In the genomic region with DNA sequence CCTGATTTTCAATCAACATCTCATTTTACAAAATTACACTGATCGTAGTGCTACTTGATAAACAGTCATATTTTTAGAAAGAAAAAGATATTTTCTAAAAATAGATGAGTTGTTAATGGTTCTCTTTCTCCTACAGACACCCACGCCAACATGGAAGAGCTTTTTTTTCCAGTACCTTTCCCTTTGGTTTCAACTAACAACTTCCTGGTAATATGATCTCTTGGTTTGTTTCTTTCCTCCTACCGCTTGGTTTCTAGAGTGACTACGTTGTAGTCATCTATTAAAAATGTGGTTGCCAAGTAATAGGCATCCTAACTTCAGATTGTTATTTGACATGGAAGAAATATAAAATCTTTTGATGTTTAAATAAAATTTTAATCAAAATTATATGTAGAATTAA, we compare ENCODE assay signal across 11 cellular contexts.
DNase-seq lines count a peak whose midpoint lies in the region; ATAC-seq and TF ChIP-seq lines count a peak whose summit lies in the region.
"Had no signal": no experiment of that assay in that cellular context is flagged by ENCODE, and none has a peak within 500 bp of the region (broad histone marks: within the 10 kb centered on the region; RNA-seq: fewer than 3 reads in every experiment).

No MANE protein-coding gene starts in this region.

- TF ChIP-seq CTCF in SK-N-SH (IDR thresholded peaks at IDR 0.05) (no peak), fibroblast of villous mesenchyme (IDR thresholded peaks at IDR 0.05; ENCODE audit: insufficient read depth, low read depth, low read length) (no peak)

- H2AFZ ChIP-seq in SK-N-SH (ENCODE audit: low read depth), result peak overlapping the region; percentile 69; the same call in 1 of the 2 replicates

- DNase-seq in NCI-H510A treated with DMSO at 0.1 percent for 48 hours (lab: John Stamatoyannopoulos, UW), result peak; percentile 24
- DNase-seq in NCI-H510A (lab: John Stamatoyannopoulos, UW), result no peak
- DNase-seq in SK-N-SH, result no peak
- DNase-seq in fibroblast of villous mesenchyme (ENCODE audit: low read depth), result peak; percentile 40
- peak; percentile 58 for DNase-seq in stromal cell of bone marrow (ENCODE audit: low read depth)
- DNase-seq in NCI-H1105 treated with DMSO at 0.1 percent for 48 hours (lab: John Stamatoyannopoulos, UW), result no peak
- DNase-seq in activated naive CD4-positive, alpha-beta T cell treated with anti-CD3 and anti-CD28 coated beads, Interleukin-2, amount 50 U/mL, for 72 hours (ENCODE audit: low spot score in 2 of 2), result no peak
- DNase-seq: NCI-H187, right cardiac atrium had no signal

- no peaks in the 10 kb centered on the region for H3K79me2 ChIP-seq in SK-N-SH (ENCODE audit: insufficient read depth)

- WGBS in SK-N-SH (ENCODE audit: low lambda C conversion rate), result 27% methylated on average over 4 of the region's 4 CpGs

- no peak overlapping the region for H3K4me3 ChIP-seq in SK-N-SH (ENCODE audit: low read depth in 2 of 2, low read length in 1 of 2)
- no peak overlapping the region for H3K4me3 ChIP-seq in fibroblast of villous mesenchyme (ENCODE audit: low read depth, low read length)
- H3K4me3 ChIP-seq: A549 had no signal

- H3K4me1 ChIP-seq in SK-N-SH (ENCODE audit: control insufficient read depth in 1 of 2, insufficient read depth in 2 of 2, low read depth in 1 of 2, low read length in 1 of 2), result peaks cover 0 to 5% of the 10 kb centered on the region in 2 experiments
- H3K4me1 ChIP-seq: A549 had no signal

- peaks cover 11% of the 10 kb centered on the region in 2 donors for H3K9me3 Mint-ChIP-seq in activated naive CD4-positive, alpha-beta T cell treated with anti-CD3 and anti-CD28 coated beads, Interleukin-2, amount 50 U/mL, for 72 hours

- peak overlapping the region; percentile 21; the same call in 1 of the 2 replicates for H3K4me2 ChIP-seq in SK-N-SH
- H3K4me2 ChIP-seq: A549 had no signal

- POLR2A ChIA-PET in SK-N-SH (lab: Yijun Ruan, JAX), result no interaction called here

- H3K27ac Mint-ChIP-seq in activated naive CD4-positive, alpha-beta T cell treated with anti-CD3 and anti-CD28 coated beads, Interleukin-2, amount 50 U/mL, for 72 hours, result no peak overlapping the region

- H3K9me2 ChIP-seq in SK-N-SH, result no peaks in the 10 kb centered on the region

- no peak for TF ChIP-seq RAD21 in SK-N-SH (IDR thresholded peaks at IDR 0.05; ENCODE audit: low read length)

- peak overlapping the region in 1 of 2 experiments; percentile 87; a peak in 3 of 4 replicates for H3K27ac ChIP-seq in SK-N-SH (ENCODE audit: low read depth in 2 of 2, low read length in 1 of 2)
- H3K27ac ChIP-seq: A549 had no signal

- H4K20me1 ChIP-seq in SK-N-SH (ENCODE audit: insufficient read depth), result no peaks in the 10 kb centered on the region

- peaks cover 0 to 5% of the 10 kb centered on the region in 2 donors for H3K36me3 Mint-ChIP-seq in activated naive CD4-positive, alpha-beta T cell treated with anti-CD3 and anti-CD28 coated beads, Interleukin-2, amount 50 U/mL, for 72 hours

- H3K9me3 ChIP-seq in SK-N-SH, result peaks cover 14% of the 10 kb centered on the region

- peak in 1 of 2 experiments; percentile 33; a peak in 1 of 4 replicates for TF ChIP-seq EP300 in SK-N-SH (IDR thresholded peaks at IDR 0.05; ENCODE audit: borderline replicate concordance in 1 of 2, low read depth in 1 of 2, low read length in 1 of 2)

- CTCF ChIA-PET in SK-N-SH (lab: Yijun Ruan, JAX), result interaction anchor here (0.8 kb wide), 1 partner anchor 401 kb away, joined by 3 read pairs; no protein-coding TSS in a partner anchor

- ATAC-seq in HG02973 (IDR thresholded peaks at IDR 0.05; ENCODE audit: unreplicated experiment), result no peak
- ATAC-seq in activated naive CD4-positive, alpha-beta T cell treated with anti-CD3 and anti-CD28 coated beads, Interleukin-2, amount 50 U/mL, for 72 hours, result no peak

- peak overlapping the region; percentile 56; the same call in 1 of the 2 replicates for H3K9ac ChIP-seq in SK-N-SH

- no peaks in the 10 kb centered on the region for H3K27me3 ChIP-seq in SK-N-SH (ENCODE audit: insufficient read depth)

- H3F3A ChIP-seq in SK-N-SH (replicated peaks; ENCODE audit: insufficient read depth), result no peaks in the 10 kb centered on the region

- H3K36me3 ChIP-seq in SK-N-SH (replicated peaks in 1 of 2; ENCODE audit: control insufficient read depth in 1 of 2, insufficient read depth in 2 of 2, low read length in 1 of 2), result no peaks in the 10 kb centered on the region

TF ChIP-seq in SK-N-SH, 30 proteins besides CTCF, POLR2A, EP300 and RAD21 (continues in another document):
- peak; percentile 81 for TF ChIP-seq ELF1 (IDR thresholded peaks at IDR 0.05)
- TF ChIP-seq, protein P1, sequence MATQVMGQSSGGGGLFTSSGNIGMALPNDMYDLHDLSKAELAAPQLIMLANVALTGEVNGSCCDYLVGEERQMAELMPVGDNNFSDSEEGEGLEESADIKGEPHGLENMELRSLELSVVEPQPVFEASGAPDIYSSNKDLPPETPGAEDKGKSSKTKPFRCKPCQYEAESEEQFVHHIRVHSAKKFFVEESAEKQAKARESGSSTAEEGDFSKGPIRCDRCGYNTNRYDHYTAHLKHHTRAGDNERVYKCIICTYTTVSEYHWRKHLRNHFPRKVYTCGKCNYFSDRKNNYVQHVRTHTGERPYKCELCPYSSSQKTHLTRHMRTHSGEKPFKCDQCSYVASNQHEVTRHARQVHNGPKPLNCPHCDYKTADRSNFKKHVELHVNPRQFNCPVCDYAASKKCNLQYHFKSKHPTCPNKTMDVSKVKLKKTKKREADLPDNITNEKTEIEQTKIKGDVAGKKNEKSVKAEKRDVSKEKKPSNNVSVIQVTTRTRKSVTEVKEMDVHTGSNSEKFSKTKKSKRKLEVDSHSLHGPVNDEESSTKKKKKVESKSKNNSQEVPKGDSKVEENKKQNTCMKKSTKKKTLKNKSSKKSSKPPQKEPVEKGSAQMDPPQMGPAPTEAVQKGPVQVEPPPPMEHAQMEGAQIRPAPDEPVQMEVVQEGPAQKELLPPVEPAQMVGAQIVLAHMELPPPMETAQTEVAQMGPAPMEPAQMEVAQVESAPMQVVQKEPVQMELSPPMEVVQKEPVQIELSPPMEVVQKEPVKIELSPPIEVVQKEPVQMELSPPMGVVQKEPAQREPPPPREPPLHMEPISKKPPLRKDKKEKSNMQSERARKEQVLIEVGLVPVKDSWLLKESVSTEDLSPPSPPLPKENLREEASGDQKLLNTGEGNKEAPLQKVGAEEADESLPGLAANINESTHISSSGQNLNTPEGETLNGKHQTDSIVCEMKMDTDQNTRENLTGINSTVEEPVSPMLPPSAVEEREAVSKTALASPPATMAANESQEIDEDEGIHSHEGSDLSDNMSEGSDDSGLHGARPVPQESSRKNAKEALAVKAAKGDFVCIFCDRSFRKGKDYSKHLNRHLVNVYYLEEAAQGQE (IDR thresholded peaks at IDR 0.05; ENCODE audit: low read depth, low read length), result no peak
- TF ChIP-seq MXI1 (IDR thresholded peaks at IDR 0.05; ENCODE audit: low read depth, low read length), result no peak
- TF ChIP-seq POLR2AphosphoS5 (IDR thresholded peaks at IDR 0.05; ENCODE audit: low read depth, low read length), result no peak
- TF ChIP-seq TCF12 (IDR thresholded peaks at IDR 0.05), result no peak
- no peak for TF ChIP-seq RCOR1 (IDR thresholded peaks at IDR 0.05; ENCODE audit: low read length)
- TF ChIP-seq NFIC (IDR thresholded peaks at IDR 0.05; ENCODE audit: borderline replicate concordance), result no peak
- TF ChIP-seq RXRA (IDR thresholded peaks at IDR 0.05; ENCODE audit: borderline replicate concordance, low read depth), result no peak
- TF ChIP-seq JUND (IDR thresholded peaks at IDR 0.05), result peak; percentile 45; the same call in 1 of the 2 replicates
- TF ChIP-seq SIN3A (IDR thresholded peaks at IDR 0.05; ENCODE audit: borderline replicate concordance, low read depth, low read length), result no peak
- TF ChIP-seq, protein P2, sequence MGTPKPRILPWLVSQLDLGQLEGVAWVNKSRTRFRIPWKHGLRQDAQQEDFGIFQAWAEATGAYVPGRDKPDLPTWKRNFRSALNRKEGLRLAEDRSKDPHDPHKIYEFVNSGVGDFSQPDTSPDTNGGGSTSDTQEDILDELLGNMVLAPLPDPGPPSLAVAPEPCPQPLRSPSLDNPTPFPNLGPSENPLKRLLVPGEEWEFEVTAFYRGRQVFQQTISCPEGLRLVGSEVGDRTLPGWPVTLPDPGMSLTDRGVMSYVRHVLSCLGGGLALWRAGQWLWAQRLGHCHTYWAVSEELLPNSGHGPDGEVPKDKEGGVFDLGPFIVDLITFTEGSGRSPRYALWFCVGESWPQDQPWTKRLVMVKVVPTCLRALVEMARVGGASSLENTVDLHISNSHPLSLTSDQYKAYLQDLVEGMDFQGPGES (IDR thresholded peaks at IDR 0.05; ENCODE audit: low read depth, low read length), result no peak
- peak; percentile 51; the same call in 1 of the 2 replicates for TF ChIP-seq YY1 (IDR thresholded peaks at IDR 0.05; ENCODE audit: low read depth)
- no peak for TF ChIP-seq FOXM1 (IDR thresholded peaks at IDR 0.05; ENCODE audit: low read depth)
- TF ChIP-seq, protein P3, sequence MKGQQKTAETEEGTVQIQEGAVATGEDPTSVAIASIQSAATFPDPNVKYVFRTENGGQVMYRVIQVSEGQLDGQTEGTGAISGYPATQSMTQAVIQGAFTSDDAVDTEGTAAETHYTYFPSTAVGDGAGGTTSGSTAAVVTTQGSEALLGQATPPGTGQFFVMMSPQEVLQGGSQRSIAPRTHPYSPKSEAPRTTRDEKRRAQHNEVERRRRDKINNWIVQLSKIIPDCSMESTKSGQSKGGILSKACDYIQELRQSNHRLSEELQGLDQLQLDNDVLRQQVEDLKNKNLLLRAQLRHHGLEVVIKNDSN (IDR thresholded peaks at IDR 0.05; ENCODE audit: borderline replicate concordance, low read depth), result no peak
- TF ChIP-seq, protein P4, sequence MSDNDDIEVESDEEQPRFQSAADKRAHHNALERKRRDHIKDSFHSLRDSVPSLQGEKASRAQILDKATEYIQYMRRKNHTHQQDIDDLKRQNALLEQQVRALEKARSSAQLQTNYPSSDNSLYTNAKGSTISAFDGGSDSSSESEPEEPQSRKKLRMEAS (IDR thresholded peaks at IDR 0.05; ENCODE audit: low read depth), result no peak
- TF ChIP-seq CHD2 (IDR thresholded peaks at IDR 0.05; ENCODE audit: low read length, partially characterized antibody), result no peak
- TF ChIP-seq, protein P5, sequence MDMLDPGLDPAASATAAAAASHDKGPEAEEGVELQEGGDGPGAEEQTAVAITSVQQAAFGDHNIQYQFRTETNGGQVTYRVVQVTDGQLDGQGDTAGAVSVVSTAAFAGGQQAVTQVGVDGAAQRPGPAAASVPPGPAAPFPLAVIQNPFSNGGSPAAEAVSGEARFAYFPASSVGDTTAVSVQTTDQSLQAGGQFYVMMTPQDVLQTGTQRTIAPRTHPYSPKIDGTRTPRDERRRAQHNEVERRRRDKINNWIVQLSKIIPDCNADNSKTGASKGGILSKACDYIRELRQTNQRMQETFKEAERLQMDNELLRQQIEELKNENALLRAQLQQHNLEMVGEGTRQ (IDR thresholded peaks at IDR 0.05; ENCODE audit: borderline replicate concordance, low read depth, low read length), result no peak
- TF ChIP-seq EZH2phosphoT487 (IDR thresholded peaks at IDR 0.05; ENCODE audit: borderline replicate concordance, low read depth), result no peak
- TF ChIP-seq SMC3 (IDR thresholded peaks at IDR 0.05; ENCODE audit: low read depth, low read length), result no peak

Comparison
In these comparisons a context has a peak if more than half of its experiments do, and no peak if none do; other contexts are left out.
1. DNase-seq: peak in NCI-H510A treated with DMSO at 0.1 percent for 48 hours (single experiment), fibroblast of villous mesenchyme (single experiment) and stromal cell of bone marrow (single experiment); none in NCI-H510A (single experiment), SK-N-SH (single experiment), NCI-H1105 treated with DMSO at 0.1 percent for 48 hours (single experiment) and activated naive CD4-positive, alpha-beta T cell treated with anti-CD3 and anti-CD28 coated beads, Interleukin-2, amount 50 U/mL, for 72 hours (0 of 2).